ENCODE assay signal across 17 cellular contexts in genomic region chr17:32586666-32587065, GRCh38.
DNase-seq lines count a peak whose midpoint lies in the region; ATAC-seq and TF ChIP-seq lines count a peak whose summit lies in the region.
"Had no signal": no experiment of that assay in that cellular context is flagged by ENCODE, and none has a peak within 500 bp of the region (broad histone marks: within the 10 kb centered on the region; RNA-seq: fewer than 3 reads in every experiment).

No MANE protein-coding gene starts in this region.

- peaks cover 11% of the 10 kb centered on the region for H3K4me1 Mint-ChIP-seq in HFFc6 (ENCODE audit: low read depth)
- no peaks in the 10 kb centered on the region for H3K4me1 Mint-ChIP-seq in activated CD8-positive, alpha-beta T cell treated with anti-CD3 and anti-CD28 coated beads, Interleukin-2, amount 10 ng/mL, durations not matched to agents 7 days and 5 days (ENCODE audit: low read depth)
- H3K4me1 Mint-ChIP-seq: stimulated activated memory B cell treated with anti-CD40 and anti-IgM and Interleukin-4, amounts not matched to agents 10 μg/mL and 1 μg/mL and 100 μg/mL, for 72 hours had no signal

- H3K36me3 Mint-ChIP-seq in HFFc6 (ENCODE audit: low read depth) = peaks cover 14% of the 10 kb centered on the region
- peaks cover 3% of the 10 kb centered on the region for H3K36me3 Mint-ChIP-seq in activated CD8-positive, alpha-beta T cell treated with anti-CD3 and anti-CD28 coated beads, Interleukin-2, amount 10 ng/mL, durations not matched to agents 7 days and 5 days (ENCODE audit: low read depth)

- no peak for TF ChIP-seq CTCF in AG10803 (conservative IDR thresholded peaks at IDR 0.05; ENCODE audit: low read length)
- TF ChIP-seq CTCF in HFFc6 (IDR thresholded peaks at IDR 0.05) = no peak
- TF ChIP-seq CTCF in astrocyte of the spinal cord (IDR thresholded peaks at IDR 0.05; ENCODE audit: low read depth, low read length) = no peak

- DNase-seq in AG10803 (ENCODE audit: low read depth) (peak; percentile 32), HFFc6 (peak; percentile 30), astrocyte of the spinal cord (ENCODE audit: low read depth, low spot score) (peak; percentile 47), glomerular visceral epithelial cell (ENCODE audit: extremely low spot score) (peak; percentile 6), substantia nigra (lab: John Stamatoyannopoulos, UW) (no peak), medulla oblongata (ENCODE audit: extremely low spot score) (no peak)
- no peak for DNase-seq in activated CD8-positive, alpha-beta T cell treated with anti-CD3 and anti-CD28 coated beads, Interleukin-2, amount 10 ng/mL, durations not matched to agents 7 days and 5 days
- DNase-seq: activated CD4-positive, alpha-beta T cell treated with anti-CD3 and anti-CD28 coated beads for 1 hour; activated naive CD8-positive, alpha-beta T cell treated with anti-CD3 and anti-CD28 coated beads for 36 hours; cortex of kidney; H7; NCI-H1417 treated with DMSO at 0.1 percent for 48 hours; NCI-H510A treated with DMSO at 0.1 percent for 48 hours; nephron progenitor cell had no signal

- H3K27me3 Mint-ChIP-seq in HFFc6 (ENCODE audit: insufficient read depth) = no peaks in the 10 kb centered on the region; the same call in 1 of the 2 replicates
- peaks cover 3% of the 10 kb centered on the region for H3K27me3 Mint-ChIP-seq in activated CD8-positive, alpha-beta T cell treated with anti-CD3 and anti-CD28 coated beads, Interleukin-2, amount 10 ng/mL, durations not matched to agents 7 days and 5 days (ENCODE audit: low read depth)
- H3K27me3 Mint-ChIP-seq: activated naive CD8-positive, alpha-beta T cell treated with anti-CD3 and anti-CD28 coated beads for 36 hours; stimulated activated memory B cell treated with anti-CD40 and anti-IgM and Interleukin-4, amounts not matched to agents 10 μg/mL and 1 μg/mL and 100 μg/mL, for 72 hours had no signal

- in situ Hi-C loops in astrocyte of the spinal cord (cut with HindIII; ENCODE audit: low sequenced_read_pairs) = no loop called here

- H3K27ac ChIP-seq in substantia nigra (ENCODE audit: low read depth, low read length, poor library complexity, severe bottlenecking) = no peak overlapping the region
- H3K27ac ChIP-seq: thoracic aorta had no signal

- H3K4me3 ChIP-seq in AG10803 (ENCODE audit: low read length) = no peak overlapping the region
- no peak overlapping the region for H3K4me3 ChIP-seq in astrocyte of the spinal cord (ENCODE audit: low read depth, low read length)
- H3K4me3 ChIP-seq: thoracic aorta had no signal

- CTCF ChIA-PET in activated CD8-positive, alpha-beta T cell treated with anti-CD3 and anti-CD28 coated beads, Interleukin-2, amount 10 ng/mL, durations not matched to agents 7 days and 5 days (lab: Charles Lee) = no interaction called here

- no peak overlapping the region for H3K4me3 Mint-ChIP-seq in HFFc6
- no peak overlapping the region for H3K4me3 Mint-ChIP-seq in activated CD8-positive, alpha-beta T cell treated with anti-CD3 and anti-CD28 coated beads, Interleukin-2, amount 10 ng/mL, durations not matched to agents 7 days and 5 days
- H3K4me3 Mint-ChIP-seq: activated naive CD8-positive, alpha-beta T cell treated with anti-CD3 and anti-CD28 coated beads for 36 hours; nephron progenitor cell; stimulated activated memory B cell treated with anti-CD40 and anti-IgM and Interleukin-4, amounts not matched to agents 10 μg/mL and 1 μg/mL and 100 μg/mL, for 72 hours had no signal

- POLR2A ChIA-PET in activated CD8-positive, alpha-beta T cell treated with anti-CD3 and anti-CD28 coated beads, Interleukin-2, amount 10 ng/mL, durations not matched to agents 7 days and 5 days (lab: Charles Lee) = interaction anchor here (0.6 kb wide), 2 partner anchors 10 to 103 kb away, joined by 3 read pairs; no protein-coding TSS in a partner anchor

- peaks cover 20% of the 10 kb centered on the region for H3K9me3 Mint-ChIP-seq in HFFc6
- peaks cover 13% of the 10 kb centered on the region for H3K9me3 Mint-ChIP-seq in activated CD8-positive, alpha-beta T cell treated with anti-CD3 and anti-CD28 coated beads, Interleukin-2, amount 10 ng/mL, durations not matched to agents 7 days and 5 days (ENCODE audit: insufficient read depth)

- ATAC-seq in activated CD8-positive, alpha-beta T cell treated with anti-CD3 and anti-CD28 coated beads, Interleukin-2, amount 10 ng/mL, durations not matched to agents 7 days and 5 days = no peak
- ATAC-seq in GM18498 (IDR thresholded peaks at IDR 0.05; ENCODE audit: unreplicated experiment) = no peak
- ATAC-seq: stimulated activated memory B cell treated with anti-CD40 and anti-IgM and Interleukin-4, amounts not matched to agents 10 μg/mL and 1 μg/mL and 100 μg/mL, for 72 hours had no signal

- H3K27ac Mint-ChIP-seq in HFFc6 = no peak overlapping the region; the same call in 1 of the 2 replicates
- no peak overlapping the region for H3K27ac Mint-ChIP-seq in activated CD8-positive, alpha-beta T cell treated with anti-CD3 and anti-CD28 coated beads, Interleukin-2, amount 10 ng/mL, durations not matched to agents 7 days and 5 days
- H3K27ac Mint-ChIP-seq: activated naive CD8-positive, alpha-beta T cell treated with anti-CD3 and anti-CD28 coated beads for 36 hours; nephron progenitor cell; stimulated activated memory B cell treated with anti-CD40 and anti-IgM and Interleukin-4, amounts not matched to agents 10 μg/mL and 1 μg/mL and 100 μg/mL, for 72 hours had no signal

Comparison
In these comparisons a context has a peak if more than half of its experiments do, and no peak if none do; other contexts are left out.
1. DNase-seq: peak in AG10803 (single experiment), HFFc6 (single experiment), astrocyte of the spinal cord (single experiment) and glomerular visceral epithelial cell (single experiment); none in substantia nigra (0 of 49), activated CD8-positive, alpha-beta T cell treated with anti-CD3 and anti-CD28 coated beads, Interleukin-2, amount 10 ng/mL, durations not matched to agents 7 days and 5 days (single experiment) and medulla oblongata (single experiment).